Comparison of ENCODE assay signal across 9 cellular contexts in the genomic region with DNA sequence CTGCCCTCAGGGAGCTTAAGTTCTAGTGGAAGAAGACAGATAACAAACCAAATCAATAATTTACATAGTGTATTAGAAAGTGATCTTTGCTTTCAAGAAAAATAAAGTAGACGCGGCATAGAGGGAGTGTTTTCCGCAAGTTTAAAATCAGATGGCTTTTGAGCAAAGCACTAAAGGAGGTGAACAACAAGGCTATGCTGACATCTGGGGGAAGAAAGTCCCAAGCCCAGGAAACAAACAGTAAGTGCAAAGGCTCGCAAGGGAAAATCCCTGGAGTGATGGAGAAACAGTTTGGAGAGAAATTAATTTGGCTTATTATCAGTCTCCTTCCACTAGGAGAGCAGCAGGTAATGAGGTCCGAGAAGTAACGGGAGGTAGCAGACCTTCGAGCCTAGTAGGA. TPM values are rescaled to one million over a fixed set of nuclear protein-coding genes. Genes with fewer than 3 reads are reported as not detected.
DNase-seq lines count a peak whose midpoint lies in the region; ATAC-seq and TF ChIP-seq lines count a peak whose summit lies in the region.
"Had no signal": no experiment of that assay in that cellular context is flagged by ENCODE, and none has a peak within 500 bp of the region (broad histone marks: within the 10 kb centered on the region; RNA-seq: fewer than 3 reads in every experiment).

No MANE protein-coding gene starts in this region.

- no peaks in the 10 kb centered on the region for H3K9me3 Mint-ChIP-seq in CD8-positive, alpha-beta memory T cell
- H3K9me3 Mint-ChIP-seq in activated naive CD8-positive, alpha-beta T cell treated with anti-CD3 and anti-CD28 coated beads, Interleukin-2, amount 10 ng/mL, durations not matched to agents 7 days and 5 days = no peaks in the 10 kb centered on the region
- peaks cover 0 to 4% (median 0%) of the 10 kb centered on the region in 11 donors for H3K9me3 Mint-ChIP-seq in naive thymus-derived CD4-positive, alpha-beta T cell

- no peaks in the 10 kb centered on the region for H3K27me3 ChIP-seq in CD8-positive, alpha-beta memory T cell (ENCODE audit: insufficient read depth, low read length, poor library complexity, severe bottlenecking)
- H3K27me3 ChIP-seq in HUES6 (ENCODE audit: control insufficient read depth, insufficient read depth, low read length) = peaks cover 26% of the 10 kb centered on the region
- H3K27me3 ChIP-seq in naive thymus-derived CD4-positive, alpha-beta T cell (ENCODE audit: control insufficient read depth in 2 of 2, insufficient read depth in 2 of 2, low read length in 2 of 2) = no peaks in the 10 kb centered on the region
- H3K27me3 ChIP-seq in heart right ventricle = peaks cover 0 to 13% (median 0%) of the 10 kb centered on the region in 7 donors

- intact Hi-C loops in naive thymus-derived CD4-positive, alpha-beta T cell (cut with micrococcal nuclease) = loop anchor here (5.0 kb wide), 8 partner anchors 79 to 1854 kb away; a partner anchor contains a TSS
- intact Hi-C loops in heart right ventricle (cut with DNase I) = loop anchor here in 9 of 10 donors (2.0 to 10.0 kb wide), 10 partner anchors 151 to 419 kb away; a partner anchor contains a TSS

- H3K4me1 ChIP-seq in CD8-positive, alpha-beta memory T cell (ENCODE audit: insufficient read depth, low read length) = peaks cover 26% of the 10 kb centered on the region
- H3K4me1 ChIP-seq in HUES6 (ENCODE audit: control insufficient read depth, insufficient read depth, low read length) = peaks cover 14% of the 10 kb centered on the region; the same call in 1 of the 2 replicates
- H3K4me1 ChIP-seq in naive thymus-derived CD4-positive, alpha-beta T cell (ENCODE audit: control insufficient read depth in 2 of 2, insufficient read depth in 2 of 2, low read length in 2 of 2) = peaks cover 21 to 26% of the 10 kb centered on the region in 2 donors
- H3K4me1 ChIP-seq in heart right ventricle = peaks cover 6 to 44% (median 35%) of the 10 kb centered on the region in 9 donors

- H3K9me3 ChIP-seq in CD8-positive, alpha-beta memory T cell (ENCODE audit: low read length) = no peaks in the 10 kb centered on the region
- H3K9me3 ChIP-seq in HUES6 (ENCODE audit: control insufficient read depth, insufficient read depth, low read depth, low read length) = no peaks in the 10 kb centered on the region
- no peaks in the 10 kb centered on the region for H3K9me3 ChIP-seq in naive thymus-derived CD4-positive, alpha-beta T cell (ENCODE audit: control insufficient read depth in 2 of 3, low read length in 3 of 3)
- no peaks in the 10 kb centered on the region for H3K9me3 ChIP-seq in heart right ventricle

- peaks cover 5 to 27% of the 10 kb centered on the region in 2 donors for H3K27me3 Mint-ChIP-seq in CD8-positive, alpha-beta memory T cell
- H3K27me3 Mint-ChIP-seq in activated naive CD8-positive, alpha-beta T cell treated with anti-CD3 and anti-CD28 coated beads, Interleukin-2, amount 10 ng/mL, durations not matched to agents 7 days and 5 days = peaks cover 12% of the 10 kb centered on the region
- H3K27me3 Mint-ChIP-seq in naive thymus-derived CD4-positive, alpha-beta T cell = peaks cover 0 to 16% (median 10%) of the 10 kb centered on the region in 5 donors

- POLR2A ChIA-PET in CD8-positive, alpha-beta memory T cell (lab: Charles Lee) = interaction anchor here (0.6 kb wide), 1 partner anchor 36 kb away, joined by 3 read pairs; no protein-coding TSS in a partner anchor
- POLR2A ChIA-PET in activated naive CD8-positive, alpha-beta T cell treated with anti-CD3 and anti-CD28 coated beads, Interleukin-2, amount 10 ng/mL, durations not matched to agents 7 days and 5 days (lab: Charles Lee) = interaction anchor here (3.3 to 3.5 kb wide), 2 partner anchors 153 to 276 kb away, joined by 20 to 21 read pairs; a partner anchor contains a TSS
- POLR2A ChIA-PET in naive thymus-derived CD4-positive, alpha-beta T cell (lab: Charles Lee) = interaction anchor here (0.6 kb wide), 1 partner anchor 144 kb away, joined by 4 read pairs; no protein-coding TSS in a partner anchor

- no peak for TF ChIP-seq CTCF in heart right ventricle (IDR thresholded peaks at IDR 0.05)

- no peak for DNase-seq in CD8-positive, alpha-beta memory T cell
- DNase-seq in activated naive CD8-positive, alpha-beta T cell treated with anti-CD3 and anti-CD28 coated beads, Interleukin-2, amount 10 ng/mL, durations not matched to agents 7 days and 5 days = no peak
- DNase-seq in naive thymus-derived CD4-positive, alpha-beta T cell = no peak
- DNase-seq in activated gamma-delta T cell (lab: John Stamatoyannopoulos, UW) (no peak), heart right ventricle (no peak)
- DNase-seq: dermis blood vessel endothelial cell, NCI-H446 had no signal

- ATAC-seq in activated naive CD8-positive, alpha-beta T cell treated with anti-CD3 and anti-CD28 coated beads, Interleukin-2, amount 10 ng/mL, durations not matched to agents 7 days and 5 days (ENCODE audit: low read depth) = no peak
- ATAC-seq in naive thymus-derived CD4-positive, alpha-beta T cell = no peak
- ATAC-seq in GM19455 (IDR thresholded peaks at IDR 0.05; ENCODE audit: unreplicated experiment) = no peak
- ATAC-seq in heart right ventricle = no peak

- H3K4me3 Mint-ChIP-seq in CD8-positive, alpha-beta memory T cell = peak overlapping the region in 6 of 7 donors; percentile 62 to 96 (median 90)
- H3K4me3 Mint-ChIP-seq in activated naive CD8-positive, alpha-beta T cell treated with anti-CD3 and anti-CD28 coated beads, Interleukin-2, amount 10 ng/mL, durations not matched to agents 7 days and 5 days = peak overlapping the region; percentile 53
- peak overlapping the region; percentile 67 to 99 (median 96) for H3K4me3 Mint-ChIP-seq in naive thymus-derived CD4-positive, alpha-beta T cell

- no peak overlapping the region for H3K4me3 ChIP-seq in CD8-positive, alpha-beta memory T cell (ENCODE audit: low read length)
- H3K4me3 ChIP-seq in HUES6 (ENCODE audit: low read depth, low read length) = peak overlapping the region; percentile 99
- H3K4me3 ChIP-seq in naive thymus-derived CD4-positive, alpha-beta T cell (ENCODE audit: low read length) = no peak overlapping the region
- H3K4me3 ChIP-seq in heart right ventricle = no peak overlapping the region

- H3K36me3 ChIP-seq in CD8-positive, alpha-beta memory T cell (ENCODE audit: insufficient read depth, low read length) = no peaks in the 10 kb centered on the region
- H3K36me3 ChIP-seq in HUES6 (ENCODE audit: control insufficient read depth, insufficient read depth, low read length) = no peaks in the 10 kb centered on the region
- H3K36me3 ChIP-seq in naive thymus-derived CD4-positive, alpha-beta T cell (ENCODE audit: control insufficient read depth in 2 of 3, insufficient read depth in 3 of 3, low read length in 3 of 3) = no peaks in the 10 kb centered on the region
- H3K36me3 ChIP-seq in heart right ventricle = no peaks in the 10 kb centered on the region

- H3K9ac ChIP-seq in HUES6 (ENCODE audit: low read length) = no peak overlapping the region

- WGBS in heart right ventricle, 2 donors = 77 to 81% methylated on average over 7 of the region's 7 CpGs

- H3K27ac Mint-ChIP-seq in CD8-positive, alpha-beta memory T cell = peak overlapping the region in 2 of 8 donors; percentile 21 to 76
- no peak overlapping the region for H3K27ac Mint-ChIP-seq in activated naive CD8-positive, alpha-beta T cell treated with anti-CD3 and anti-CD28 coated beads, Interleukin-2, amount 10 ng/mL, durations not matched to agents 7 days and 5 days
- H3K27ac Mint-ChIP-seq in naive thymus-derived CD4-positive, alpha-beta T cell = peak overlapping the region in 7 of 9 donors; percentile 18 to 84 (median 56)

- H3K4me1 Mint-ChIP-seq in CD8-positive, alpha-beta memory T cell = peaks cover 31 to 39% (median 38%) of the 10 kb centered on the region in 3 donors
- H3K4me1 Mint-ChIP-seq in activated naive CD8-positive, alpha-beta T cell treated with anti-CD3 and anti-CD28 coated beads, Interleukin-2, amount 10 ng/mL, durations not matched to agents 7 days and 5 days = peaks cover 41% of the 10 kb centered on the region
- peaks cover 26 to 48% (median 37%) of the 10 kb centered on the region in 7 donors for H3K4me1 Mint-ChIP-seq in naive thymus-derived CD4-positive, alpha-beta T cell

- CTCF ChIA-PET in CD8-positive, alpha-beta memory T cell (lab: Charles Lee) = interaction anchor here (0.8 to 6.6 kb wide), 4 partner anchors 79 to 333 kb away, joined by 3 to 77 read pairs (median 7); a partner anchor contains a TSS
- CTCF ChIA-PET in naive thymus-derived CD4-positive, alpha-beta T cell (lab: Charles Lee) = interaction anchor here (0.7 to 1.7 kb wide), 3 partner anchors 81 to 418 kb away, joined by 3 to 4 read pairs (median 3); no protein-coding TSS in a partner anchor

- peaks cover 0 to 5% (median 0%) of the 10 kb centered on the region in 3 donors for H3K36me3 Mint-ChIP-seq in CD8-positive, alpha-beta memory T cell
- peaks cover 11% of the 10 kb centered on the region for H3K36me3 Mint-ChIP-seq in activated naive CD8-positive, alpha-beta T cell treated with anti-CD3 and anti-CD28 coated beads, Interleukin-2, amount 10 ng/mL, durations not matched to agents 7 days and 5 days
- peaks cover 0 to 15% (median 0%) of the 10 kb centered on the region in 5 donors for H3K36me3 Mint-ChIP-seq in naive thymus-derived CD4-positive, alpha-beta T cell

- no peak overlapping the region for H3K27ac ChIP-seq in CD8-positive, alpha-beta memory T cell (ENCODE audit: low read depth, low read length)
- H3K27ac ChIP-seq in HUES6 (ENCODE audit: low read depth, low read length) = no peak overlapping the region
- no peak overlapping the region for H3K27ac ChIP-seq in naive thymus-derived CD4-positive, alpha-beta T cell (ENCODE audit: low read depth, low read length)
- H3K27ac ChIP-seq in heart right ventricle = no peak overlapping the region

RNA-seq across cellular contexts. Expression of a gene that starts 1.9 kb away (rescaled TPM):
- 1 to 10 TPM; 6.1 to 6.2 TPM for total RNA-seq in CD8-positive, alpha-beta memory T cell
- polyA plus RNA-seq in CD8-positive, alpha-beta memory T cell = 5.0 TPM
- 10 to 100 TPM; 10.9 to 12.3 TPM for total RNA-seq in activated naive CD8-positive, alpha-beta T cell treated with anti-CD3 and anti-CD28 coated beads, Interleukin-2, amount 10 ng/mL, durations not matched to agents 7 days and 5 days
- total RNA-seq in naive thymus-derived CD4-positive, alpha-beta T cell = 10 to 100 TPM in 3 of 5 experiments, 1 to 10 TPM in 2; 9.3 to 17.5 (median 12.0) TPM
- 1 to 10 TPM; 4.3 to 6.7 TPM for polyA plus RNA-seq in naive thymus-derived CD4-positive, alpha-beta T cell
- total RNA-seq in heart right ventricle = 1 to 10 TPM; 2.0 to 5.3 (median 4.1) TPM
- 1 to 10 TPM; 1.3 to 1.9 TPM for polyA plus RNA-seq in heart right ventricle

RNA-seq across cellular contexts. Expression of a gene that starts 46.9 kb away (rescaled TPM):
- under 1 TPM in 1 of 2 experiments, not detected in 1; 0.44 TPM for total RNA-seq in CD8-positive, alpha-beta memory T cell
- not detected for polyA plus RNA-seq in CD8-positive, alpha-beta memory T cell
- 1 to 10 TPM; 1.1 to 1.3 TPM for total RNA-seq in activated naive CD8-positive, alpha-beta T cell treated with anti-CD3 and anti-CD28 coated beads, Interleukin-2, amount 10 ng/mL, durations not matched to agents 7 days and 5 days
- total RNA-seq in naive thymus-derived CD4-positive, alpha-beta T cell = 1 to 10 TPM in 4 of 5 experiments, under 1 TPM in 1; 0.39 to 3.7 (median 2.1) TPM
- polyA plus RNA-seq in naive thymus-derived CD4-positive, alpha-beta T cell = under 1 TPM in 1 of 2 donors, not detected in 1; 0.08 TPM
- 10 to 100 TPM; 10.0 to 29.3 (median 15.4) TPM for total RNA-seq in heart right ventricle
- polyA plus RNA-seq in heart right ventricle = 10 to 100 TPM in 1 of 2 donors, 1 to 10 TPM in 1; 6.6 to 59.4 TPM
